ENCODE assay signal across 7 cellular contexts in genomic region chr3:46629571-46630517, GRCh38.
DNase-seq lines count a peak whose midpoint lies in the region; ATAC-seq and TF ChIP-seq lines count a peak whose summit lies in the region.

No MANE protein-coding gene starts in this region.

- H3K27ac ChIP-seq in mucosa of rectum (ENCODE audit: low read depth in 2 of 2, low read length in 2 of 2): peak overlapping the region; percentile 18 to 59

- no peaks in the 10 kb centered on the region for H3K36me3 ChIP-seq in NT2/D1 (ENCODE audit: insufficient read depth, insufficient read length, low read length)
- H3K36me3 ChIP-seq in mucosa of rectum (ENCODE audit: control insufficient read depth in 2 of 2, insufficient read depth in 2 of 2, low read length in 2 of 2): no peaks in the 10 kb centered on the region

- DNase-seq in NT2/D1 (ENCODE audit: low read depth, low spot score) (peak; percentile 65), activated T-cell treated with anti-CD3 and anti-CD28 coated beads for 48 hours (ENCODE audit: low read depth) (peak; percentile 77), erythroblast (lab: John Stamatoyannopoulos, UW) (peak; percentile 81 to 87)
- peak; percentile 36 to 54 for DNase-seq in stimulated activated CD8-positive, alpha-beta memory T cell treated with anti-CD3 and anti-CD28 coated beads, Interleukin-4, amount 100 ng/mL, for 1 hour (ENCODE audit: low read depth in 2 of 2, low spot score in 1 of 2)

- H3K4me3 ChIP-seq in NT2/D1 (ENCODE audit: insufficient read length, low read depth): peak overlapping the region; percentile 6
- H3K4me3 ChIP-seq in mucosa of rectum (ENCODE audit: low read length in 2 of 2): peak overlapping the region; percentile 26 to 68

- ATAC-seq in GM18511 (IDR thresholded peaks at IDR 0.05; ENCODE audit: unreplicated experiment): peak; percentile 84
- ATAC-seq in HG03196 (IDR thresholded peaks at IDR 0.05; ENCODE audit: unreplicated experiment): peak; percentile 88

- H3K9me3 ChIP-seq in NT2/D1 (ENCODE audit: insufficient read depth, low read length): no peaks in the 10 kb centered on the region
- no peaks in the 10 kb centered on the region for H3K9me3 ChIP-seq in mucosa of rectum (ENCODE audit: control insufficient read depth in 2 of 2, low read length in 2 of 2)

- no peak overlapping the region for H3K9ac ChIP-seq in NT2/D1 (ENCODE audit: insufficient read length, low read depth)
- H3K9ac ChIP-seq in mucosa of rectum (ENCODE audit: low read depth in 1 of 2, low read length in 2 of 2): peak overlapping the region in 1 of 2 donors; percentile 16

- no peaks in the 10 kb centered on the region for H3K27me3 ChIP-seq in NT2/D1 (ENCODE audit: insufficient read depth, insufficient read length)
- no peaks in the 10 kb centered on the region for H3K27me3 ChIP-seq in mucosa of rectum (ENCODE audit: control insufficient read depth in 2 of 2, insufficient read depth in 2 of 2, low read length in 2 of 2)

- H3K4me1 ChIP-seq in NT2/D1 (ENCODE audit: insufficient read depth, insufficient read length) (peaks cover 11% of the 10 kb centered on the region), mucosa of rectum (ENCODE audit: control insufficient read depth in 2 of 2, insufficient read depth in 2 of 2, low read length in 2 of 2) (peaks cover 29 to 40% of the 10 kb centered on the region in 2 donors)

- TF ChIP-seq POLR2A in erythroblast (IDR thresholded peaks at IDR 0.05; ENCODE audit: low read length): no peak

Comparison
In these comparisons a context has a peak if more than half of its experiments do, and no peak if none do; other contexts are left out.
1. Peak in every context shown above with its lines: DNase-seq, ATAC-seq, H3K4me3 ChIP-seq and H3K27ac ChIP-seq.